8 cellular contexts compared by ENCODE assay signal in genomic region chr14:45253754-45254300, GRCh38. TPM values are rescaled to one million over a fixed set of nuclear protein-coding genes. Genes with fewer than 3 reads are reported as not detected.
A peak's percentile ranks its signal among the peaks of the same experiment; 100 is the strongest.
DNase-seq lines count a peak whose midpoint lies in the region; ATAC-seq and TF ChIP-seq lines count a peak whose summit lies in the region.

No MANE protein-coding gene starts in this region.

- POLR2A ChIA-PET in GM10248 (lab: Yijun Ruan, JAX), result no interaction called here

- CTCF ChIA-PET in GM10248 (lab: Yijun Ruan, JAX), result interaction anchor here (0.6 to 4.1 kb wide), 26 partner anchors 9 to 407 kb away, joined by 3 to 18 read pairs (median 4); partner anchors contain the start of genes FKBP3 and KLHL28

- TF ChIP-seq CTCF in GM10248 (IDR thresholded peaks at IDR 0.05; ENCODE audit: control extremely low read depth, extremely low read depth, low read depth, missing control alignments), result no peak

- peak; percentile 5 for DNase-seq in stimulated activated CD4-positive, alpha-beta T cell treated with anti-CD3 and anti-CD28 coated beads, Interleukin-12 subunit alpha, Interleukin-12 subunit beta, amount 100 ng/mL, for 4 hours
- DNase-seq in stimulated activated CD4-positive, alpha-beta T cell treated with anti-CD3 and anti-CD28 coated beads, Interleukin-4, amount 100 ng/mL, for 4 hours, result no peak
- DNase-seq in activated CD8-positive, alpha-beta memory T cell treated with anti-CD3 and anti-CD28 coated beads, Interleukin-2, amount 50 U/mL, for 4 hours, result peak; percentile 16
- DNase-seq in globus pallidus (ENCODE audit: low spot score) (peak; percentile 12), posterior vena cava (ENCODE audit: low spot score) (peak; percentile 81), GM10248 (ENCODE audit: extremely low spot score) (no peak), iPS-NIHi7 (ENCODE audit: extremely low spot score) (no peak)

- ATAC-seq in GM21381 (IDR thresholded peaks at IDR 0.05; ENCODE audit: unreplicated experiment), result no peak

- intact Hi-C loops in posterior vena cava (cut with DNase I), result no loop called here

RNA-seq across cellular contexts. Expression of gene MIS18BP1, which starts 0.8 kb away (rescaled TPM):
- total RNA-seq in posterior vena cava, result 10 to 100 TPM; 16.6 to 19.7 TPM

Comparison
In these comparisons a context has a peak if more than half of its experiments do, and no peak if none do; other contexts are left out.
1. DNase-seq: peak in stimulated activated CD4-positive, alpha-beta T cell treated with anti-CD3 and anti-CD28 coated beads, Interleukin-12 subunit alpha, Interleukin-12 subunit beta, amount 100 ng/mL, for 4 hours (single experiment), activated CD8-positive, alpha-beta memory T cell treated with anti-CD3 and anti-CD28 coated beads, Interleukin-2, amount 50 U/mL, for 4 hours (single experiment), globus pallidus (single experiment) and posterior vena cava (single experiment); none in stimulated activated CD4-positive, alpha-beta T cell treated with anti-CD3 and anti-CD28 coated beads, Interleukin-4, amount 100 ng/mL, for 4 hours (0 of 2), GM10248 (single experiment) and iPS-NIHi7 (single experiment).